Comparison of ENCODE assay signal across 13 cellular contexts in the genomic region with DNA sequence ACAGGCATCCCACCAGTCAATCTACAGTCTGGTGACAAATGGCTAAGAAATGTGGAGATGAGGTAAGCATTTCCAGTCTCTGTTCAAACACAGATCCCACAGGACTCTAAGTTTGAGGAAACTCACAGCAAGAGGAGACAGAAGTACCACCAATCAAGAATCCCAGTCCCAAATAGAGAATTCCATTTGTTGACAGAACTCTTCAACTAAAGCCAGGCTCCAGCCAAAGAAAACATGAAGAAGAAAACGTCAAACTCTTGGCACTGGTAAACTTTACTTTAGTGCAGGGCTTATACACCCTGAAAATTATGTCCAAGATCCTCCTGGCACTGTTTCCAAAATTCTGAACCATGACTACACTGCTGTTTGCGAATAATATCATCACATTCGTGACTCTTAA. TPM values are rescaled to one million over a fixed set of nuclear protein-coding genes. Genes with fewer than 3 reads are reported as not detected.
DNase-seq lines count a peak whose midpoint lies in the region; ATAC-seq, FAIRE-seq and TF ChIP-seq lines count a peak whose summit lies in the region.
"Not testable (repeated sequence)": the region's sequence is repeated elsewhere in the genome, so short reads cannot be mapped to it uniquely, and the experiment has no call there.
"Had no signal": no experiment of that assay in that cellular context is flagged by ENCODE, and none has a peak within 500 bp of the region (broad histone marks: within the 10 kb centered on the region; RNA-seq: fewer than 3 reads in every experiment).

No MANE protein-coding gene starts in this region.

- not testable (repeated sequence) for H3K4me2 ChIP-seq in A549; HepG2 (ENCODE audit: low read depth, low read length)

- TF ChIP-seq EP300 in A549 (IDR thresholded peaks at IDR 0.05); HepG2 (IDR thresholded peaks at IDR 0.05; ENCODE audit: low read depth in 2 of 2, low read length in 2 of 2); HepG2 (CRISPR knock-in tag; IDR thresholded peaks at IDR 0.05; ENCODE audit: borderline replicate concordance): not testable (repeated sequence)

- not testable (repeated sequence) for H3K36me3 ChIP-seq in MG63; HepG2 (replicated peaks in 1 of 2; ENCODE audit: control insufficient read depth in 1 of 2, insufficient read depth in 2 of 2, low read length in 2 of 2); psoas muscle (ENCODE audit: insufficient read depth in 1 of 2, low read depth in 1 of 2)

- not testable (repeated sequence) for H3K9me3 ChIP-seq in A549; MG63; HepG2 (ENCODE audit: low read length); psoas muscle

- H3K79me2 ChIP-seq in HepG2 (ENCODE audit: insufficient read depth, low read length), result not testable (repeated sequence)

- POLR2A ChIA-PET in A549 (lab: Yijun Ruan, JAX); HepG2 (lab: Yijun Ruan, JAX): not testable (repeated sequence)

- TF ChIP-seq RAD21 in A549 (conservative IDR thresholded peaks at IDR 0.05 in 1 of 2, IDR thresholded peaks at IDR 0.05 in 1 of 2); HepG2 (CRISPR knock-in tag; IDR thresholded peaks at IDR 0.05): not testable (repeated sequence)

- in situ Hi-C loops in HepG2 (cut with HindIII; ENCODE audit: extremely low pct_ligation_motif_present, low pct_unique_long_range_greater_than_20kb), result not testable (repeated sequence)

- not testable (repeated sequence) for TF ChIP-seq CTCF in A549 (IDR thresholded peaks at IDR 0.05); foreskin keratinocyte (conservative IDR thresholded peaks at IDR 0.05); HepG2 (CRISPR knock-in tag; IDR thresholded peaks at IDR 0.05); psoas muscle (IDR thresholded peaks at IDR 0.05)

- not testable (repeated sequence) for H3K4me1 ChIP-seq in A549; foreskin keratinocyte; HepG2 (ENCODE audit: insufficient read depth, low read length); psoas muscle

- not testable (repeated sequence) for H3K9ac ChIP-seq in HepG2 (ENCODE audit: insufficient read depth, low read depth, low read length)

- TF ChIP-seq POLR2A in A549 (IDR thresholded peaks at IDR 0.05; ENCODE audit: low read length); HepG2 (IDR thresholded peaks at IDR 0.05; ENCODE audit: insufficient read depth in 1 of 2, low read depth in 2 of 2, low read length in 2 of 2): not testable (repeated sequence)

- not testable (repeated sequence) for BruUV-seq in HepG2 (replicated peaks; lab: Mats Ljungman, UMichigan)

- CTCF ChIA-PET in A549 (lab: Yijun Ruan, JAX); HepG2 (lab: Yijun Ruan, JAX; ENCODE audit: low intra/inter-chr PET ratio, low total read pairs): not testable (repeated sequence)

- not testable (repeated sequence) for H2AFZ ChIP-seq in HepG2 (ENCODE audit: low read length)

- H3K4me3 ChIP-seq in A549; MG63; HepG2 (replicated peaks in 1 of 3; ENCODE audit: insufficient read depth in 1 of 3, low read depth in 2 of 3, low read length in 3 of 3); psoas muscle: not testable (repeated sequence)

- H4K20me1 ChIP-seq in HepG2 (ENCODE audit: insufficient read depth, low read length), result not testable (repeated sequence)

- intact Hi-C loops in left cardiac atrium (cut with DNase I); HepG2 (cut with micrococcal nuclease; ENCODE audit: unreplicated experiment); psoas muscle (cut with DNase I): not testable (repeated sequence)

- peak; percentile 96 for FAIRE-seq in A549 (lab: Jason Lieb, UNC)
- FAIRE-seq in HepG2 (lab: Jason Lieb, UNC), result not testable (repeated sequence)

- ATAC-seq in A549 (peak; percentile 100), SK-N-SH treated with all-trans-retinoic acid at 6 μM for 48 hours (peak; percentile 98), foreskin keratinocyte (peak; percentile 99), left cardiac atrium (peak; percentile 94 to 99), HepG2 (peak; percentile 41; the same call in 1 of the 3 replicates), psoas muscle (peak; percentile 51 to 82 (median 66))

- no CpG with 5 or more reads among the region's 3 CpGs for WGBS in A549 (ENCODE audit: missing lambda C conversion rate)
- WGBS in HepG2 (ENCODE audit: low lambda C conversion rate), result no CpG with 5 or more reads among the region's 3 CpGs
- no CpG with 5 or more reads among the region's 3 CpGs for WGBS in psoas muscle, 3 donors

- not testable (repeated sequence) for H3K27me3 ChIP-seq in MG63; foreskin keratinocyte; HepG2 (ENCODE audit: control insufficient read depth in 1 of 2, insufficient read depth in 2 of 2, low read length in 2 of 2); psoas muscle (ENCODE audit: insufficient read depth in 3 of 3, low read length in 2 of 3)

- DNase-seq in A549 (ENCODE audit: low read depth in 1 of 2, low spot score in 1 of 2); foreskin keratinocyte; left cardiac atrium; HepG2 (ENCODE audit: low spot score); psoas muscle: not testable (repeated sequence)
- DNase-seq in MG63, result peak; percentile 1

- H3K27ac ChIP-seq in A549; foreskin keratinocyte; HepG2 (ENCODE audit: extremely low read length, insufficient read depth, low read length); psoas muscle: not testable (repeated sequence)

RNA-seq across cellular contexts. Expression of gene CTAGE6, which starts 49.2 kb away (rescaled TPM):
- polyA plus RNA-seq in A549 (2011; rRNA removed), result not detected in 2 replicates
- not detected in 2 replicates for polyA plus RNA-seq in A549 (2012; cell fraction: cytosol; rRNA removed)
- 0.07 TPM in 1 of 2 replicates, not detected in the other for polyA plus RNA-seq in A549 (2012; cell fraction: nucleus; rRNA removed)
- polyA plus RNA-seq in A549 (2017; fragmentation: RNase III; extraction: RNeasy Plus Mini Kit Qiagen cat#74134 plus additional on column Dnase treatment), result not detected in 3 replicates
- not detected in 2 replicates for polyA minus RNA-seq in A549 (2011; rRNA and poly(A)+ RNA removed)
- total RNA-seq in MG63 (2014; rRNA removed; shearing (Covaris generic); ENCODE audit: low replicate concordance), result not detected in 2 replicates
- not detected in 2 replicates for total RNA-seq in foreskin keratinocyte
- polyA plus RNA-seq in foreskin keratinocyte, result not detected in 2 replicates
- under 1 TPM; 0.12 to 0.21 TPM for total RNA-seq in left cardiac atrium
- not detected in 2 replicates for total RNA-seq in HepG2 (2016; rRNA removed; fragmentation: Illumina TruSeq; extraction: Trizol)
- not detected in 2 replicates for total RNA-seq in HepG2 (2016; cell fraction: cytosol; rRNA removed; fragmentation: Illumina TruSeq; extraction: Trizol; ENCODE audit: low read depth)
- total RNA-seq in HepG2 (2016; cell fraction: insoluble cytoplasmic fraction; rRNA removed; fragmentation: Illumina TruSeq; extraction: Trizol), result not detected in 2 replicates
- not detected in 2 replicates for total RNA-seq in HepG2 (2016; cell fraction: membrane; rRNA removed; fragmentation: Illumina TruSeq; extraction: Trizol)
- total RNA-seq in HepG2 (2016; cell fraction: nucleus; rRNA removed; fragmentation: Illumina TruSeq; extraction: Trizol), result not detected in 2 replicates
- polyA plus RNA-seq in HepG2 (2011; rRNA removed), result 0.09 and 0.12 TPM in 2 replicates
- not detected in 2 replicates for polyA plus RNA-seq in HepG2 (2011; cell fraction: cytosol; rRNA removed)
- polyA plus RNA-seq in HepG2 (2011; cell fraction: nucleus; rRNA removed), result 0.29 and 0.38 TPM in 2 replicates
- not detected in 2 replicates for polyA plus RNA-seq in HepG2 (2012)
- not detected in 2 replicates for polyA plus RNA-seq in HepG2 (2016; cell fraction: cytosol; fragmentation: Illumina TruSeq; extraction: Trizol; ENCODE audit: low read depth)
- not detected in 2 replicates for polyA plus RNA-seq in HepG2 (2016; cell fraction: insoluble cytoplasmic fraction; fragmentation: Illumina TruSeq; extraction: Trizol; ENCODE audit: low read depth)
- not detected in 2 replicates for polyA plus RNA-seq in HepG2 (2016; cell fraction: membrane; fragmentation: Illumina TruSeq; extraction: Trizol; ENCODE audit: low read depth)
- polyA plus RNA-seq in HepG2 (2016; cell fraction: nucleus; fragmentation: Illumina TruSeq; extraction: Trizol; ENCODE audit: insufficient read depth, low read depth), result not detected in 2 replicates
- 0.12 and 0.42 TPM in 2 replicates for polyA minus RNA-seq in HepG2 (2011; rRNA and poly(A)+ RNA removed; ENCODE audit: low replicate concordance)
- polyA minus RNA-seq in HepG2 (2011; cell fraction: cytosol; rRNA and poly(A)+ RNA removed), result not detected in 2 replicates
- 4.6 and 4.8 TPM in 2 replicates for polyA minus RNA-seq in HepG2 (2011; cell fraction: nucleus; rRNA and poly(A)+ RNA removed)
- total RNA-seq in psoas muscle, result not detected
- not detected for polyA plus RNA-seq in psoas muscle
- total RNA-seq: GM12878, GM23338, SJSA1 had no signal
- polyA plus RNA-seq: CD14-positive monocyte; CD8-positive, alpha-beta memory T cell; GM23338; IgD-negative memory B cell had no signal

Comparison
In these comparisons a context has a peak if more than half of its experiments do, and no peak if none do; other contexts are left out.
1. ATAC-seq: peak in every context shown above with its lines; median percentile 100 in A549; 99 in foreskin keratinocyte; 98 in SK-N-SH treated with all-trans-retinoic acid at 6 μM for 48 hours; 96 in left cardiac atrium; 66 in psoas muscle; 41 in HepG2.